ENCODE assay signal across 16 cellular contexts in genomic region chr11:121476379-121477032, GRCh38. TPM values are rescaled to one million over a fixed set of nuclear protein-coding genes. Genes with fewer than 3 reads are reported as not detected.
DNase-seq lines count a peak whose midpoint lies in the region; ATAC-seq, FAIRE-seq and TF ChIP-seq lines count a peak whose summit lies in the region.
"Had no signal": no experiment of that assay in that cellular context is flagged by ENCODE, and none has a peak within 500 bp of the region (broad histone marks: within the 10 kb centered on the region; RNA-seq: fewer than 3 reads in every experiment).

No MANE protein-coding gene starts in this region.

- H3K56ac ChIP-seq in H1 (replicated peaks; ENCODE audit: insufficient read length, low read depth, low read length), result no peak overlapping the region

- no peak overlapping the region for H3K4ac ChIP-seq in H1 (replicated peaks; ENCODE audit: insufficient read length, low read depth, low read length)

- H3K4me1 ChIP-seq in H1 (replicated peaks in 1 of 4; ENCODE audit: control insufficient read depth in 3 of 4, insufficient read depth in 4 of 4, low read length in 3 of 4) (peaks cover 16 to 27% (median 22%) of the 10 kb centered on the region in 4 experiments), BE2C (no peaks in the 10 kb centered on the region)

- intact Hi-C loops in activated CD4-positive, alpha-beta T cell treated with anti-CD3 and anti-CD28 coated beads for 36 hours (cut with DNase I, micrococcal nuclease), result no loop called here

- peaks cover 0 to 4% of the 10 kb centered on the region in 2 experiments for H4K20me1 ChIP-seq in H1 (replicated peaks in 1 of 2; ENCODE audit: control insufficient read depth in 1 of 2, insufficient read depth in 2 of 2, low read length in 2 of 2)

- no peak overlapping the region for H4K5ac ChIP-seq in H1 (ENCODE audit: insufficient read length, low read depth, low read length)

- TF ChIP-seq EP300 in H1 (IDR thresholded peaks at IDR 0.05; ENCODE audit: borderline replicate concordance in 1 of 2, low read depth in 2 of 2, low read length in 2 of 2), result no peak

- H3K23ac ChIP-seq in H1 (ENCODE audit: insufficient read length), result no peak overlapping the region

- no peak overlapping the region for H3K9ac ChIP-seq in H1 (replicated peaks in 1 of 4; ENCODE audit: extremely low read depth in 1 of 4, low read depth in 3 of 4, low read length in 3 of 4)
- H3K9ac ChIP-seq: KMS-11 had no signal

- no peaks in the 10 kb centered on the region for H3K9me3 Mint-ChIP-seq in activated CD4-positive, alpha-beta T cell treated with anti-CD3 and anti-CD28 coated beads for 36 hours (ENCODE audit: low read depth)
- H3K9me3 Mint-ChIP-seq: activated B cell treated with CpG ODN at 0.5 μM for 24 hours; activated T-helper 2 cell treated with anti-CD3 and anti-CD28 coated beads, Interferon-gamma antibody, Interleukin-2, Interleukin-4, amounts not matched to agents 10 μg/mL and 5 μg/mL and 100 μg/mL, durations not matched to agents 14 hours and 24 hours and 36 hours; naive B cell; type B pancreatic cell had no signal

- ATAC-seq in activated CD4-positive, alpha-beta T cell treated with anti-CD3 and anti-CD28 coated beads for 36 hours, result no peak
- ATAC-seq in HG03108 (IDR thresholded peaks at IDR 0.05; ENCODE audit: unreplicated experiment), result no peak
- ATAC-seq in HG02884 (IDR thresholded peaks at IDR 0.05; ENCODE audit: unreplicated experiment), result no peak

- H3K27me3 Mint-ChIP-seq in activated CD4-positive, alpha-beta T cell treated with anti-CD3 and anti-CD28 coated beads for 36 hours, result no peaks in the 10 kb centered on the region
- H3K27me3 Mint-ChIP-seq: activated B cell treated with CpG ODN at 0.5 μM for 24 hours, naive B cell, type B pancreatic cell had no signal

- peaks cover 11% of the 10 kb centered on the region for H3K79me1 ChIP-seq in H1 (ENCODE audit: low read depth, low read length)

- H3K4me3 ChIP-seq in H1 (ENCODE audit: extremely low read depth in 1 of 4, insufficient read depth in 2 of 4, low read depth in 3 of 4, low read length in 4 of 4) (no peak overlapping the region), BE2C (ENCODE audit: low read depth, low read length) (no peak overlapping the region)

- peak overlapping the region; percentile 13 for H2BK120ac ChIP-seq in H1 (replicated peaks; ENCODE audit: low read depth, low read length)

- peaks cover 7% of the 10 kb centered on the region for H3K23me2 ChIP-seq in H1 (ENCODE audit: low read depth, low read length)

- no peak overlapping the region for H3K18ac ChIP-seq in H1 (ENCODE audit: extremely low read depth, low read length)

- H3K36me3 ChIP-seq in H1 (ENCODE audit: control insufficient read depth in 2 of 4, insufficient read depth in 4 of 4, low read length in 3 of 4) (peaks cover 0 to 8% (median 4%) of the 10 kb centered on the region in 4 experiments; a peak in 3 of 8 replicates), BE2C (no peaks in the 10 kb centered on the region)

- no peak for TF ChIP-seq POLR2A in H1 (IDR thresholded peaks at IDR 0.05; ENCODE audit: control extremely low read depth in 1 of 2, low read depth in 2 of 2, low read length in 2 of 2)

- TF ChIP-seq CTCF in H1 (IDR thresholded peaks at IDR 0.05; ENCODE audit: control extremely low read depth in 1 of 3, insufficient read depth in 1 of 3, low read depth in 1 of 3, low read length in 3 of 3) (no peak), BE2C (IDR thresholded peaks at IDR 0.05; ENCODE audit: low read depth, low read length) (no peak)

- H2BK20ac ChIP-seq in H1 (ENCODE audit: low read length), result no peak overlapping the region

- no peak overlapping the region for H3K4me2 ChIP-seq in H1 (ENCODE audit: insufficient read depth in 1 of 2, low read depth in 2 of 2, low read length in 2 of 2)
- H3K4me2 ChIP-seq: KMS-11 had no signal

- CTCF ChIA-PET in activated CD4-positive, alpha-beta T cell treated with anti-CD3 and anti-CD28 coated beads for 36 hours (lab: Charles Lee), result interaction anchor here (0.6 kb wide), 1 partner anchor 106 kb away, joined by 3 read pairs; no protein-coding TSS in a partner anchor
- CTCF ChIA-PET in H1 (lab: Charles Lee; ENCODE audit: partially characterized antibody), result interaction anchor here (1.0 to 1.4 kb wide), 2 partner anchors 9 to 25 kb away, joined by 3 read pairs; no protein-coding TSS in a partner anchor

- peaks cover 74% of the 10 kb centered on the region for H3K4me1 Mint-ChIP-seq in activated CD4-positive, alpha-beta T cell treated with anti-CD3 and anti-CD28 coated beads for 36 hours

- H4K91ac ChIP-seq in H1 (replicated peaks; ENCODE audit: insufficient read length, low read length), result no peak overlapping the region

- no peak overlapping the region for H3K4me3 Mint-ChIP-seq in activated CD4-positive, alpha-beta T cell treated with anti-CD3 and anti-CD28 coated beads for 36 hours
- H3K4me3 Mint-ChIP-seq: activated B cell treated with CpG ODN at 0.5 μM for 24 hours, type B pancreatic cell had no signal

- peaks cover 40% of the 10 kb centered on the region for H3K36me3 Mint-ChIP-seq in activated CD4-positive, alpha-beta T cell treated with anti-CD3 and anti-CD28 coated beads for 36 hours (ENCODE audit: low read depth)

- DNase-seq in activated CD4-positive, alpha-beta T cell treated with anti-CD3 and anti-CD28 coated beads for 36 hours, result no peak
- DNase-seq in activated CD4-positive, alpha-beta T cell treated with anti-CD3 and anti-CD28 coated beads for 4 hours, result no peak
- peak; percentile 91 to 93 for DNase-seq in NCI-H526 (lab: John Stamatoyannopoulos, UW)
- no peak for DNase-seq in H1 (ENCODE audit: low read depth in 1 of 2, low spot score in 2 of 2)
- DNase-seq in renal cortical epithelial cell (ENCODE audit: low read depth), result peak; percentile 31
- no peak for DNase-seq in BE2C
- DNase-seq: activated B cell treated with CpG ODN at 0.5 μM for 24 hours, H7, naive B cell, NCI-H2227 treated with DMSO at 0.1 percent for 48 hours, Right ventricle myocardium superior had no signal

- H3K27me3 ChIP-seq in H1 (replicated peaks in 1 of 4; ENCODE audit: control insufficient read depth in 3 of 4, extremely low read depth in 1 of 4, insufficient read depth in 3 of 4, low read length in 3 of 4) (no peaks in the 10 kb centered on the region), BE2C (no peaks in the 10 kb centered on the region)

- WGBS in H1 (ENCODE audit: extremely low coverage in 1 of 2, insufficient coverage in 1 of 2, insufficient read length in 1 of 2, insufficient replicate concordance in 2 of 2, low coverage in 1 of 2, low lambda C conversion rate in 2 of 2, missing lambda C conversion rate in 1 of 2), 2 experiments, result 69% methylated on average over 4 of the region's 5 CpGs; no CpG with 5 or more reads in 1 of the 2 experiments

- H3K27ac ChIP-seq in H1 (ENCODE audit: low read depth, low read length), result no peak overlapping the region
- H3K27ac ChIP-seq: KMS-11 had no signal

- H3K27ac Mint-ChIP-seq in activated CD4-positive, alpha-beta T cell treated with anti-CD3 and anti-CD28 coated beads for 36 hours, result peak overlapping the region; percentile 38
- H3K27ac Mint-ChIP-seq: activated B cell treated with CpG ODN at 0.5 μM for 24 hours; activated T-helper 2 cell treated with anti-CD3 and anti-CD28 coated beads, Interferon-gamma antibody, Interleukin-2, Interleukin-4, amounts not matched to agents 10 μg/mL and 5 μg/mL and 100 μg/mL, durations not matched to agents 14 hours and 24 hours and 36 hours had no signal

- no peaks in the 10 kb centered on the region for H3K9me3 ChIP-seq in H1 (ENCODE audit: insufficient read depth in 2 of 2, low read depth in 1 of 2, low read length in 1 of 2)
- H3K9me3 ChIP-seq in BE2C, result no peaks in the 10 kb centered on the region

- H2BK5ac ChIP-seq in H1 (ENCODE audit: low read depth, low read length), result no peak overlapping the region

- no peak overlapping the region for H2AK5ac ChIP-seq in H1 (ENCODE audit: low read depth, low read length)

- no peak overlapping the region for H4K8ac ChIP-seq in H1 (ENCODE audit: extremely low read depth, insufficient read depth, low read length)

- H3K14ac ChIP-seq in H1 (ENCODE audit: insufficient read length), result no peak overlapping the region

- no peak overlapping the region for H2BK15ac ChIP-seq in H1 (ENCODE audit: low read length)

- TF ChIP-seq RAD21 in H1 (IDR thresholded peaks at IDR 0.05 in 1 of 2, conservative IDR thresholded peaks at IDR 0.05 in 1 of 2; ENCODE audit: low read depth in 2 of 2, low read length in 2 of 2), result no peak

- POLR2A ChIA-PET in activated CD4-positive, alpha-beta T cell treated with anti-CD3 and anti-CD28 coated beads for 36 hours (lab: Charles Lee), result no interaction called here
- POLR2A ChIA-PET in H1 (lab: Charles Lee; ENCODE audit: partially characterized antibody), result no interaction called here

- no peak overlapping the region for H2AFZ ChIP-seq in H1 (ENCODE audit: low read length)

- FAIRE-seq in H1 (lab: Jason Lieb, UNC), result no peak

- H2BK12ac ChIP-seq in H1 (ENCODE audit: low read depth, low read length), result no peak overlapping the region

- H3K79me2 ChIP-seq in H1 (ENCODE audit: control insufficient read depth in 1 of 2, insufficient read depth in 2 of 2, low read length in 2 of 2), result peaks cover 0 to 33% of the 10 kb centered on the region in 2 experiments; a peak in 2 of 4 replicates

TF ChIP-seq in H1, 55 proteins besides CTCF, POLR2A, EP300 and RAD21 (continues in another document):
- TF ChIP-seq MAFK (IDR thresholded peaks at IDR 0.05; ENCODE audit: low read depth, low read length) (no peak), EGR1 (IDR thresholded peaks at IDR 0.05; ENCODE audit: borderline replicate concordance, low read depth, low read length) (no peak), E2F6 (IDR thresholded peaks at IDR 0.05) (no peak), KDM4A (IDR thresholded peaks at IDR 0.05; ENCODE audit: low read depth, low read length, severe bottlenecking) (no peak)

RNA-seq across cellular contexts. Expression of gene SORL1, which starts 24.4 kb away (rescaled TPM):
- total RNA-seq in activated CD4-positive, alpha-beta T cell treated with anti-CD3 and anti-CD28 coated beads for 36 hours, result 10 to 100 TPM; 53.5 to 68.0 TPM
- total RNA-seq in H1 (2021; fragmentation: NEBNext Ultra II Directional; extraction: Animal tissue kit (Norgen Biotek cat#: 25700)), result 65.5 and 66.6 TPM in 2 replicates
- 38.1 and 90.3 TPM in 2 replicates for polyA plus RNA-seq in H1 (2011; rRNA removed)
- 40.1 TPM for polyA plus RNA-seq in H1 (2011; cell fraction: cytosol; rRNA removed)
- 217 TPM for polyA plus RNA-seq in H1 (2011; cell fraction: nucleus; rRNA removed)
- 27.0 to 38.1 TPM (median 34.7 TPM) in 4 replicates for polyA plus RNA-seq in H1 (2012, experiment 1 of 2)
- 2.3 TPM for polyA plus RNA-seq in H1 (2012, experiment 2 of 2)
- polyA plus RNA-seq in H1 (2013, experiment 1 of 2), result 45.2 TPM
- 33.1 TPM for polyA plus RNA-seq in H1 (2013, experiment 2 of 2)
- polyA minus RNA-seq in H1 (2011; rRNA and poly(A)+ RNA removed), result 340 and 508 TPM in 2 replicates
- 105 TPM for polyA minus RNA-seq in H1 (2011; cell fraction: cytosol; rRNA and poly(A)+ RNA removed)
- 189 TPM for polyA minus RNA-seq in H1 (2011; cell fraction: nucleus; rRNA and poly(A)+ RNA removed)
- total RNA-seq in renal cortical epithelial cell, result 3.1 and 4.3 TPM in 2 replicates
- polyA plus RNA-seq in BE2C (2012; ENCODE audit: insufficient read depth, insufficient read length, low read depth), result 10.1 TPM

Comparison
In these comparisons a context has a peak if more than half of its experiments do, and no peak if none do; other contexts are left out.
1. DNase-seq: peak in NCI-H526 (2 of 2) and renal cortical epithelial cell (single experiment); none in activated CD4-positive, alpha-beta T cell treated with anti-CD3 and anti-CD28 coated beads for 36 hours (single experiment), activated CD4-positive, alpha-beta T cell treated with anti-CD3 and anti-CD28 coated beads for 4 hours (0 of 2), H1 (0 of 2) and BE2C (single experiment).
2. RNA of gene SORL1, which starts 24.4 kb away (total RNA-seq): 53.5 to 68.0 TPM in activated CD4-positive, alpha-beta T cell treated with anti-CD3 and anti-CD28 coated beads for 36 hours and 65.5 to 66.6 TPM in H1; 3.1 to 4.3 TPM in renal cortical epithelial cell; every median in the first group is over 10 times any median in the second.